1 cellular context compared by ENCODE assay signal in genomic region chr2:8312861-8313768, GRCh38.
TF ChIP-seq lines count a peak whose summit lies in the region.

No MANE protein-coding gene starts in this region.

TF ChIP-seq in K562, 482 proteins besides CTCF, POLR2A, EP300 and RAD21 (continued from another document):
- TF ChIP-seq YY1 (IDR thresholded peaks at IDR 0.05; ENCODE audit: borderline replicate concordance in 1 of 3, control insufficient read depth in 1 of 3, extremely low read depth in 1 of 3, insufficient read depth in 3 of 3, insufficient read length in 1 of 3, insufficient replicate concordance in 2 of 3, low read depth in 1 of 3, low read length in 2 of 3) (no peak), SMARCA4 (IDR thresholded peaks at IDR 0.05) (peak; percentile 88), ZNF79 (CRISPR knock-in tag; IDR thresholded peaks at IDR 0.05; ENCODE audit: low read depth) (no peak), HINFP (tag; conservative IDR thresholded peaks at IDR 0.05; ENCODE audit: low read depth) (no peak), CAMTA2 (CRISPR knock-in tag; conservative IDR thresholded peaks at IDR 0.05) (no peak), LEF1 (IDR thresholded peaks at IDR 0.05) (peak; percentile 29; the same call in 1 of the 2 replicates), CTBP1 (IDR thresholded peaks at IDR 0.05; ENCODE audit: borderline replicate concordance) (peak; percentile 75), JUND (IDR thresholded peaks at IDR 0.05; ENCODE audit: borderline replicate concordance, low read depth, low read length) (peak; percentile 96), JUND (tag; IDR thresholded peaks at IDR 0.05; ENCODE audit: borderline replicate concordance, low read depth, low read length) (peak; percentile 95; the same call in 2 of the 3 replicates), TEAD4 (IDR thresholded peaks at IDR 0.05; ENCODE audit: low read length) (peak; percentile 70), TEAD4 (CRISPR knock-in tag; IDR thresholded peaks at IDR 0.05; ENCODE audit: borderline replicate concordance) (no peak), ZNF586 (CRISPR knock-in tag; conservative IDR thresholded peaks at IDR 0.05) (no peak), SMAD1 (IDR thresholded peaks at IDR 0.05; ENCODE audit: low read depth, low read length, partially characterized antibody) (no peak), SRF (CRISPR knock-in tag; IDR thresholded peaks at IDR 0.05) (peak in 1 of 2 experiments; percentile 83; a peak in 2 of 4 replicates), HDAC1 (IDR thresholded peaks at IDR 0.05) (peak in 1 of 2 experiments; percentile 17; a peak in 1 of 4 replicates)
